ENCODE assay signal across 1 cellular context in genomic region chr19:51686171-51686570, GRCh38.
TF ChIP-seq lines count a peak whose summit lies in the region.

No MANE protein-coding gene starts in this region.

TF ChIP-seq in endothelial cell of umbilical vein, 7 proteins besides CTCF, POLR2A, EP300 and RAD21:
- TF ChIP-seq JUN (IDR thresholded peaks at IDR 0.05; ENCODE audit: borderline replicate concordance, insufficient read depth, insufficient read length, low read depth) (no peak), EZH2 (IDR thresholded peaks at IDR 0.05; ENCODE audit: borderline replicate concordance, low read depth, low read length, severe bottlenecking) (no peak), MYC (IDR thresholded peaks at IDR 0.05; ENCODE audit: low read depth, low read length) (no peak)
